ENCODE assay signal across 8 cellular contexts in genomic region chr2:55961318-55961911, GRCh38. TPM values are rescaled to one million over a fixed set of nuclear protein-coding genes. Genes with fewer than 3 reads are reported as not detected.
A peak's percentile ranks its signal among the peaks of the same experiment; 100 is the strongest.
DNase-seq lines count a peak whose midpoint lies in the region; TF ChIP-seq lines count a peak whose summit lies in the region.

No MANE protein-coding gene starts in this region.

- no peak overlapping the region for H3K27ac ChIP-seq in A673 (ENCODE audit: low read depth, low read length, poor library complexity, severe bottlenecking)
- H3K27ac ChIP-seq in Karpas-422 (ENCODE audit: low read length) = no peak overlapping the region
- peak overlapping the region in 1 of 2 experiments; percentile 32; a peak in 1 of 4 replicates for H3K27ac ChIP-seq in SK-N-SH (ENCODE audit: low read depth in 2 of 2, low read length in 1 of 2)
- H3K27ac ChIP-seq in smooth muscle cell (ENCODE audit: low read depth) = no peak overlapping the region

- BruUV-seq in A673 (replicated peaks; lab: Mats Ljungman, UMichigan) = no TSS peak

- H3F3A ChIP-seq in SK-N-SH (replicated peaks; ENCODE audit: insufficient read depth) = peaks cover 2% of the 10 kb centered on the region
- no peaks in the 10 kb centered on the region for H3F3A ChIP-seq in smooth muscle cell (ENCODE audit: low read depth)

- H3K79me2 ChIP-seq in Karpas-422 (ENCODE audit: low read length) (no peaks in the 10 kb centered on the region), SK-N-SH (ENCODE audit: insufficient read depth) (no peaks in the 10 kb centered on the region), smooth muscle cell (ENCODE audit: low read depth) (no peaks in the 10 kb centered on the region)

- DNase-seq in A673 (ENCODE audit: low spot score) (peak; percentile 54), Karpas-422 (peak; percentile 77), SK-N-SH (peak; percentile 17), foreskin melanocyte (peak; percentile 18), smooth muscle cell (lab: John Stamatoyannopoulos, UW; ENCODE audit: unreplicated experiment) (no peak), T-helper 9 cell (no peak)
- DNase-seq in activated CD4-positive, alpha-beta T cell treated with anti-CD3 and anti-CD28 coated beads for 48 hours = no peak

- no peak overlapping the region for H3K4me2 ChIP-seq in Karpas-422 (ENCODE audit: low read depth, low read length, poor library complexity, severe bottlenecking)
- H3K4me2 ChIP-seq in SK-N-SH = no peak overlapping the region
- peak overlapping the region; percentile 76 for H3K4me2 ChIP-seq in smooth muscle cell

- CTCF ChIA-PET in A673 (lab: Charles Lee) (interaction anchor here (0.7 to 1.5 kb wide), 2 partner anchors 174 to 190 kb away, joined by 3 to 14 read pairs; no protein-coding TSS in a partner anchor), SK-N-SH (lab: Yijun Ruan, JAX) (interaction anchor here (0.8 to 3.3 kb wide), 19 partner anchors 9 to 246 kb away, joined by 3 to 23 read pairs (median 5); partner anchors contain the start of gene EFEMP1)

- TF ChIP-seq RAD21 in SK-N-SH (IDR thresholded peaks at IDR 0.05; ENCODE audit: low read length) = peak; percentile 66

- TF ChIP-seq EP300 in SK-N-SH (IDR thresholded peaks at IDR 0.05; ENCODE audit: borderline replicate concordance in 1 of 2, low read depth in 1 of 2, low read length in 1 of 2) = no peak

- H3K27me3 ChIP-seq in A673 (replicated peaks; ENCODE audit: insufficient read depth, low read depth, low read length, poor library complexity) (peaks cover 16% of the 10 kb centered on the region), Karpas-422 (ENCODE audit: low read length) (no peaks in the 10 kb centered on the region), SK-N-SH (ENCODE audit: insufficient read depth) (no peaks in the 10 kb centered on the region), smooth muscle cell (ENCODE audit: low read depth) (peaks cover 30% of the 10 kb centered on the region)

- no peaks in the 10 kb centered on the region for H3K9me2 ChIP-seq in Karpas-422 (replicated peaks; ENCODE audit: insufficient read depth, low read length)
- H3K9me2 ChIP-seq in SK-N-SH = no peaks in the 10 kb centered on the region

- intact Hi-C loops in A673 (cut with micrococcal nuclease; ENCODE audit: unreplicated experiment) = loop anchor here (1.0 to 2.0 kb wide), 2 partner anchors 190 to 243 kb away; no protein-coding TSS in a partner anchor

- H3K9me3 ChIP-seq in A673 (ENCODE audit: low read depth, low read length, poor library complexity, severe bottlenecking) = no peaks in the 10 kb centered on the region
- H3K9me3 ChIP-seq in Karpas-422 (ENCODE audit: low read length) = no peaks in the 10 kb centered on the region
- peaks cover 6% of the 10 kb centered on the region; the same call in 1 of the 2 replicates for H3K9me3 ChIP-seq in SK-N-SH
- H3K9me3 ChIP-seq in smooth muscle cell (replicated peaks; ENCODE audit: low read depth) = no peaks in the 10 kb centered on the region

- TF ChIP-seq CTCF in A673 (conservative IDR thresholded peaks at IDR 0.05; ENCODE audit: low read depth, low read length) (peak; percentile 74), GM12873 (IDR thresholded peaks at IDR 0.05; ENCODE audit: insufficient read depth, low read depth, low read length, missing control alignments) (peak; percentile 54), SK-N-SH (IDR thresholded peaks at IDR 0.05) (peak; percentile 82), smooth muscle cell (IDR thresholded peaks at IDR 0.05; ENCODE audit: borderline replicate concordance, insufficient read depth, poor library complexity, severe bottlenecking) (peak; percentile 61)

- no peaks in the 10 kb centered on the region for H3K4me1 ChIP-seq in A673 (ENCODE audit: insufficient read depth, low read length, poor library complexity, severe bottlenecking)
- no peaks in the 10 kb centered on the region for H3K4me1 ChIP-seq in Karpas-422 (ENCODE audit: low read length)
- H3K4me1 ChIP-seq in SK-N-SH (ENCODE audit: control insufficient read depth in 1 of 2, insufficient read depth in 2 of 2, low read depth in 1 of 2, low read length in 1 of 2) = peaks cover 0 to 12% of the 10 kb centered on the region in 2 experiments; a peak in 1 of 4 replicates
- no peaks in the 10 kb centered on the region for H3K4me1 ChIP-seq in smooth muscle cell (ENCODE audit: low read depth)

- H4K20me1 ChIP-seq in Karpas-422 (ENCODE audit: insufficient read depth, low read depth, low read length) (no peaks in the 10 kb centered on the region), SK-N-SH (ENCODE audit: insufficient read depth) (no peaks in the 10 kb centered on the region), smooth muscle cell (ENCODE audit: low read depth) (no peaks in the 10 kb centered on the region)

- no peak overlapping the region for H2AFZ ChIP-seq in Karpas-422 (ENCODE audit: low read length)
- peak overlapping the region; percentile 64 for H2AFZ ChIP-seq in SK-N-SH (ENCODE audit: low read depth)
- H2AFZ ChIP-seq in smooth muscle cell (ENCODE audit: low read depth) = peak overlapping the region; percentile 28

- POLR2A ChIA-PET in A673 (lab: Charles Lee; ENCODE audit: low non-redundant PET) = no interaction called here
- POLR2A ChIA-PET in SK-N-SH (lab: Yijun Ruan, JAX) = no interaction called here

- H3K4me3 ChIP-seq in A673 (ENCODE audit: low read depth, low read length, poor library complexity, severe bottlenecking) (no peak overlapping the region), Karpas-422 (ENCODE audit: low read length) (no peak overlapping the region), SK-N-SH (ENCODE audit: low read depth in 2 of 2, low read length in 1 of 2) (0 out of 4 replicates have a peak overlapping the region, but pooled peaks of 1 of the 2 experiments have one; percentile 1), smooth muscle cell (peak overlapping the region; percentile 21)

- H3K36me3 ChIP-seq in A673 (ENCODE audit: insufficient read depth, low read length, poor library complexity, severe bottlenecking) (no peaks in the 10 kb centered on the region), Karpas-422 (ENCODE audit: insufficient read depth, low read length) (no peaks in the 10 kb centered on the region), SK-N-SH (replicated peaks in 1 of 2; ENCODE audit: control insufficient read depth in 1 of 2, insufficient read depth in 2 of 2, low read length in 1 of 2) (no peaks in the 10 kb centered on the region), smooth muscle cell (ENCODE audit: low read depth) (no peaks in the 10 kb centered on the region)

- WGBS in SK-N-SH (ENCODE audit: low lambda C conversion rate) = 2% methylated on average over 3 of the region's 3 CpGs
- 31% methylated on average over 3 of the region's 3 CpGs for WGBS in smooth muscle cell (ENCODE audit: low lambda C conversion rate)

- H3K9ac ChIP-seq in Karpas-422 (ENCODE audit: low read length) = no peak overlapping the region
- no peak overlapping the region; the same call in 1 of the 2 replicates for H3K9ac ChIP-seq in SK-N-SH
- no peak overlapping the region for H3K9ac ChIP-seq in smooth muscle cell (ENCODE audit: low read depth)

TF ChIP-seq in SK-N-SH, 30 proteins besides CTCF, POLR2A, EP300 and RAD21:
- 0 out of 2 replicates have a peak, but pooled peaks have one; percentile 21 for TF ChIP-seq SIN3A (IDR thresholded peaks at IDR 0.05; ENCODE audit: borderline replicate concordance, low read depth, low read length)
- no peak for TF ChIP-seq FOXJ3 (CRISPR knock-in tag; IDR thresholded peaks at IDR 0.05)
- peak; percentile 72 for TF ChIP-seq SMC3 (IDR thresholded peaks at IDR 0.05; ENCODE audit: low read depth, low read length)

RNA-seq across cellular contexts. Expression of gene EFEMP1, which starts 37.8 kb away (rescaled TPM):
- total RNA-seq in A673 (2021) = 0.15 TPM in 1 of 2 replicates, not detected in the other
- total RNA-seq in Karpas-422 (2014; rRNA removed; shearing (Covaris generic); ENCODE audit: low replicate concordance) = 3.2 TPM in 1 of 2 replicates, not detected in the other
- 1,015 and 1,290 TPM in 2 replicates for polyA plus RNA-seq in SK-N-SH (2012; rRNA removed)
- 876 and 1,005 TPM in 2 replicates for polyA plus RNA-seq in SK-N-SH (2012; cell fraction: cytosol; rRNA removed)
- 870 and 1,070 TPM in 2 replicates for polyA plus RNA-seq in SK-N-SH (2012; cell fraction: nucleus; rRNA removed)
- total RNA-seq in smooth muscle cell = 28.3 and 35.8 TPM in 2 replicates
- polyA plus RNA-seq in smooth muscle cell = 17.1 and 19.2 TPM in 2 replicates

Comparison
In these comparisons a context has a peak if more than half of its experiments do, and no peak if none do; other contexts are left out.
1. DNase-seq: peak in A673 (single experiment), Karpas-422 (single experiment), SK-N-SH (single experiment) and foreskin melanocyte (single experiment); none in smooth muscle cell (single experiment), activated CD4-positive, alpha-beta T cell treated with anti-CD3 and anti-CD28 coated beads for 48 hours (single experiment) and T-helper 9 cell (single experiment).
2. Peak in every context shown above with its lines, with median percentiles within 50 percentile points of each other: CTCF ChIP-seq.